In genomic region chr11:107385361-107385982, GRCh38 we compare ENCODE assay signal across 14 cellular contexts.
DNase-seq lines count a peak whose midpoint lies in the region; ATAC-seq, FAIRE-seq and TF ChIP-seq lines count a peak whose summit lies in the region.
"Had no signal": no experiment of that assay in that cellular context is flagged by ENCODE, and none has a peak within 500 bp of the region (broad histone marks: within the 10 kb centered on the region; RNA-seq: fewer than 3 reads in every experiment).

No MANE protein-coding gene starts in this region.

- 0 out of 6 replicates have a peak, but pooled peaks have one; percentile 21 to 47 for ATAC-seq in A549
- no peak for ATAC-seq in HG02763 (IDR thresholded peaks at IDR 0.05; ENCODE audit: unreplicated experiment)

- H3K4me3 ChIP-seq in A549 (no peak overlapping the region), fibroblast of villous mesenchyme (ENCODE audit: low read depth, low read length) (no peak overlapping the region), smooth muscle cell (no peak overlapping the region)
- H3K4me3 ChIP-seq: dorsolateral prefrontal cortex had no signal

- H2AFZ ChIP-seq in smooth muscle cell (ENCODE audit: low read depth), result no peak overlapping the region

- H3K27ac ChIP-seq in A549 (no peak overlapping the region; a peak in 2 of 6 replicates), smooth muscle cell (ENCODE audit: low read depth) (no peak overlapping the region)
- H3K27ac ChIP-seq: dorsolateral prefrontal cortex had no signal

- TF ChIP-seq CTCF in A549 (IDR thresholded peaks at IDR 0.05), result no peak
- TF ChIP-seq CTCF in fibroblast of villous mesenchyme (IDR thresholded peaks at IDR 0.05; ENCODE audit: insufficient read depth, low read depth, low read length), result no peak
- no peak for TF ChIP-seq CTCF in smooth muscle cell (IDR thresholded peaks at IDR 0.05; ENCODE audit: borderline replicate concordance, insufficient read depth, poor library complexity, severe bottlenecking)

- no peak overlapping the region for H3K9ac ChIP-seq in smooth muscle cell (ENCODE audit: low read depth)

- FAIRE-seq in A549 (lab: Jason Lieb, UNC), result no peak

- H3K4me2 ChIP-seq in A549 (peak overlapping the region; percentile 47), smooth muscle cell (no peak overlapping the region)

- H3F3A ChIP-seq in smooth muscle cell (ENCODE audit: low read depth), result no peaks in the 10 kb centered on the region

- H3K9me3 ChIP-seq in A549, result no peaks in the 10 kb centered on the region
- H3K9me3 ChIP-seq in smooth muscle cell (replicated peaks; ENCODE audit: low read depth), result no peaks in the 10 kb centered on the region

- no peak for TF ChIP-seq RAD21 in A549 (conservative IDR thresholded peaks at IDR 0.05 in 1 of 2, IDR thresholded peaks at IDR 0.05 in 1 of 2)

- H3K4me1 ChIP-seq in A549, result peaks cover 19% of the 10 kb centered on the region
- H3K4me1 ChIP-seq in smooth muscle cell (ENCODE audit: low read depth), result no peaks in the 10 kb centered on the region

- 91% methylated on average over 3 of the region's 3 CpGs for WGBS in A549 (ENCODE audit: missing lambda C conversion rate)
- WGBS in smooth muscle cell (ENCODE audit: low lambda C conversion rate), result 94% methylated on average over 3 of the region's 3 CpGs

- TF ChIP-seq EP300 in A549 (IDR thresholded peaks at IDR 0.05), result no peak

- DNase-seq in A549 (ENCODE audit: low read depth in 1 of 2, low spot score in 1 of 2), result peak in 1 of 2 experiments; percentile 2
- DNase-seq in HT1080 (ENCODE audit: low read depth), result peak; percentile 19
- peak; percentile 14 for DNase-seq in astrocyte of the hippocampus (ENCODE audit: low read depth, low spot score)
- peak; percentile 6 for DNase-seq in fibroblast of villous mesenchyme (ENCODE audit: low read depth)
- no peak for DNase-seq in HEK293T (ENCODE audit: extremely low spot score)
- DNase-seq in iPS-NIHi7 (ENCODE audit: extremely low spot score), result no peak
- no peak for DNase-seq in smooth muscle cell (lab: John Stamatoyannopoulos, UW; ENCODE audit: unreplicated experiment)
- DNase-seq: ACHN; activated CD4-positive, CD25-positive, alpha-beta regulatory T cell; dorsolateral prefrontal cortex; NCI-H1048; NCI-H345; substantia nigra had no signal

- no peaks in the 10 kb centered on the region for H4K20me1 ChIP-seq in smooth muscle cell (ENCODE audit: low read depth)

- POLR2A ChIA-PET in A549 (lab: Yijun Ruan, JAX), result no interaction called here
- POLR2A ChIA-PET in HEK293T (lab: Yijun Ruan, JAX), result no interaction called here

- H3K79me2 ChIP-seq in smooth muscle cell (ENCODE audit: low read depth), result no peaks in the 10 kb centered on the region

- CTCF ChIA-PET in A549 (lab: Yijun Ruan, JAX), result interaction anchor here (1.0 kb wide), 1 partner anchor 12 kb away, joined by 3 read pairs; no protein-coding TSS in a partner anchor
- CTCF ChIA-PET in HEK293T (lab: Yijun Ruan, JAX), result no interaction called here

- H3K36me3 ChIP-seq in smooth muscle cell (ENCODE audit: low read depth), result peaks cover 5% of the 10 kb centered on the region

- H3K27me3 ChIP-seq in smooth muscle cell (ENCODE audit: low read depth), result no peaks in the 10 kb centered on the region
- H3K27me3 ChIP-seq: dorsolateral prefrontal cortex had no signal

- TF ChIP-seq POLR2A in A549 (IDR thresholded peaks at IDR 0.05; ENCODE audit: low read length), result no peak

TF ChIP-seq in A549, 52 proteins besides CTCF, POLR2A, EP300 and RAD21:
- TF ChIP-seq SMC3 (IDR thresholded peaks at IDR 0.05), result no peak
- TF ChIP-seq ELK1 (IDR thresholded peaks at IDR 0.05; ENCODE audit: low read depth, low read length), result no peak
- peak; percentile 62 for TF ChIP-seq MAFK (IDR thresholded peaks at IDR 0.05; ENCODE audit: partially characterized antibody)
- no peak for TF ChIP-seq NFE2L2 (conservative IDR thresholded peaks at IDR 0.05; ENCODE audit: low read length)
- 0 out of 4 replicates have a peak, but pooled peaks of 1 of the 2 experiments have one; percentile 4 for TF ChIP-seq CEBPB (IDR thresholded peaks at IDR 0.05)
- TF ChIP-seq RFX5 (IDR thresholded peaks at IDR 0.05), result no peak

TF ChIP-seq in HEK293T, 16 proteins besides CTCF, POLR2A, EP300 and RAD21:
- no peak for TF ChIP-seq FOXK2 (IDR thresholded peaks at IDR 0.05)
- no peak for TF ChIP-seq L3MBTL2 (conservative IDR thresholded peaks at IDR 0.05)
- no peak for TF ChIP-seq ELF4 (IDR thresholded peaks at IDR 0.05)
- TF ChIP-seq HDGF (IDR thresholded peaks at IDR 0.05; ENCODE audit: borderline replicate concordance), result no peak
- TF ChIP-seq, protein P1, sequence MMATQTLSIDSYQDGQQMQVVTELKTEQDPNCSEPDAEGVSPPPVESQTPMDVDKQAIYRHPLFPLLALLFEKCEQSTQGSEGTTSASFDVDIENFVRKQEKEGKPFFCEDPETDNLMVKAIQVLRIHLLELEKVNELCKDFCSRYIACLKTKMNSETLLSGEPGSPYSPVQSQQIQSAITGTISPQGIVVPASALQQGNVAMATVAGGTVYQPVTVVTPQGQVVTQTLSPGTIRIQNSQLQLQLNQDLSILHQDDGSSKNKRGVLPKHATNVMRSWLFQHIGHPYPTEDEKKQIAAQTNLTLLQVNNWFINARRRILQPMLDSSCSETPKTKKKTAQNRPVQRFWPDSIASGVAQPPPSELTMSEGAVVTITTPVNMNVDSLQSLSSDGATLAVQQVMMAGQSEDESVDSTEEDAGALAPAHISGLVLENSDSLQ (IDR thresholded peaks at IDR 0.05), result no peak
- no peak for TF ChIP-seq SUZ12 (IDR thresholded peaks at IDR 0.05)
- TF ChIP-seq NFRKB (IDR thresholded peaks at IDR 0.05), result no peak
- no peak for TF ChIP-seq CTBP1 (IDR thresholded peaks at IDR 0.05; ENCODE audit: borderline replicate concordance)
- TF ChIP-seq BHLHE40 (IDR thresholded peaks at IDR 0.05; ENCODE audit: borderline replicate concordance), result no peak
- no peak for TF ChIP-seq SP1 (IDR thresholded peaks at IDR 0.05)
- TF ChIP-seq TARDBP (IDR thresholded peaks at IDR 0.05), result no peak
TF ChIP-seq in HEK293T: peak in this region for 0.

Comparison
In these comparisons a context has a peak if more than half of its experiments do, and no peak if none do; other contexts are left out.
1. DNase-seq: peak in HT1080 (single experiment), astrocyte of the hippocampus (single experiment) and fibroblast of villous mesenchyme (single experiment); none in HEK293T (single experiment), iPS-NIHi7 (single experiment) and smooth muscle cell (single experiment).